In genomic region chr22:50604623-50605348, GRCh38 we compare ENCODE assay signal across 20 cellular contexts. TPM values are rescaled to one million over a fixed set of nuclear protein-coding genes. Genes with fewer than 3 reads are reported as not detected.
A peak's percentile ranks its signal among the peaks of the same experiment; 100 is the strongest.
DNase-seq lines count a peak whose midpoint lies in the region; ATAC-seq and TF ChIP-seq lines count a peak whose summit lies in the region.
"Had no signal": no experiment of that assay in that cellular context is flagged by ENCODE, and none has a peak within 500 bp of the region (broad histone marks: within the 10 kb centered on the region; RNA-seq: fewer than 3 reads in every experiment).

No MANE protein-coding gene starts in this region.

- H3K4me3 ChIP-seq in right atrium auricular region = no peak overlapping the region
- no peak overlapping the region for H3K4me3 ChIP-seq in spleen

- H3K36me3 ChIP-seq in right atrium auricular region (no peaks in the 10 kb centered on the region), spleen (no peaks in the 10 kb centered on the region)

- no peak overlapping the region for H3K4me3 Mint-ChIP-seq in nephron progenitor cell
- no peak overlapping the region for H3K4me3 Mint-ChIP-seq in activated T-cell treated with anti-CD3 and anti-CD28 coated beads, Interleukin-2, amount 50 U/mL, for 4 hours
- H3K4me3 Mint-ChIP-seq: H9, IgD-negative memory B cell had no signal

- H3K27ac Mint-ChIP-seq in nephron progenitor cell = no peak overlapping the region
- H3K27ac Mint-ChIP-seq: H9, IgD-negative memory B cell had no signal

- TF ChIP-seq CTCF in right atrium auricular region (IDR thresholded peaks at IDR 0.05) = no peak
- no peak for TF ChIP-seq CTCF in GM20000 (IDR thresholded peaks at IDR 0.05; ENCODE audit: extremely low read depth, missing control alignments)
- TF ChIP-seq CTCF in spleen (IDR thresholded peaks at IDR 0.05 in 8 of 11, conservative IDR thresholded peaks at IDR 0.05 in 3 of 11) = no peak
- TF ChIP-seq CTCF in nephron progenitor cell (IDR thresholded peaks at IDR 0.05) = no peak

- peaks cover 37% of the 10 kb centered on the region for H3K4me1 Mint-ChIP-seq in nephron progenitor cell
- peaks cover 8% of the 10 kb centered on the region for H3K4me1 Mint-ChIP-seq in activated T-cell treated with anti-CD3 and anti-CD28 coated beads, Interleukin-2, amount 50 U/mL, for 4 hours (ENCODE audit: low read depth)

- ATAC-seq in left ventricle myocardium superior = no peak
- no peak for ATAC-seq in HG03342 (IDR thresholded peaks at IDR 0.05; ENCODE audit: unreplicated experiment)
- no peak for ATAC-seq in activated T-cell treated with anti-CD3 and anti-CD28 coated beads, Interleukin-2, amount 50 U/mL, for 4 hours
- ATAC-seq: Panc1 had no signal

- intact Hi-C loops in left ventricle myocardium superior (cut with micrococcal nuclease) (no loop called here), spleen (cut with DNase I; ENCODE audit: low total_unique reads) (no loop called here)

- H3K27me3 ChIP-seq in right atrium auricular region (peaks cover 4 to 8% of the 10 kb centered on the region in 2 donors), spleen (replicated peaks in 1 of 7) (peaks cover 4 to 89% (median 46%) of the 10 kb centered on the region in 7 donors)
- H3K27me3 ChIP-seq: BE2C had no signal

- H3K9me3 ChIP-seq in right atrium auricular region (no peaks in the 10 kb centered on the region), spleen (no peaks in the 10 kb centered on the region)
- H3K9me3 ChIP-seq: BE2C had no signal

- WGBS in spleen, 5 donors = 65 to 81% (median 69%) methylated on average over 37 to 57 of the region's 57 CpGs

- no peak overlapping the region for H3K27ac ChIP-seq in right atrium auricular region
- no peak overlapping the region for H3K27ac ChIP-seq in spleen

- no peaks in the 10 kb centered on the region for H3K36me3 Mint-ChIP-seq in nephron progenitor cell (ENCODE audit: low read depth)
- no peaks in the 10 kb centered on the region for H3K36me3 Mint-ChIP-seq in activated T-cell treated with anti-CD3 and anti-CD28 coated beads, Interleukin-2, amount 50 U/mL, for 4 hours (ENCODE audit: insufficient read depth)
- H3K36me3 Mint-ChIP-seq: IgD-negative memory B cell had no signal

- H3K4me1 ChIP-seq in right atrium auricular region (peaks cover 0 to 17% of the 10 kb centered on the region in 2 donors), spleen (peaks cover 0 to 29% (median 15%) of the 10 kb centered on the region in 6 donors)

- no peaks in the 10 kb centered on the region for H3K9me3 Mint-ChIP-seq in nephron progenitor cell
- no peaks in the 10 kb centered on the region for H3K9me3 Mint-ChIP-seq in activated T-cell treated with anti-CD3 and anti-CD28 coated beads, Interleukin-2, amount 50 U/mL, for 4 hours
- H3K9me3 Mint-ChIP-seq: H9, IgD-negative memory B cell had no signal

- peaks cover 23% of the 10 kb centered on the region for H3K27me3 Mint-ChIP-seq in nephron progenitor cell (ENCODE audit: low read depth, poor library complexity)
- peaks cover 51% of the 10 kb centered on the region for H3K27me3 Mint-ChIP-seq in activated T-cell treated with anti-CD3 and anti-CD28 coated beads, Interleukin-2, amount 50 U/mL, for 4 hours (ENCODE audit: low read depth)

- TF ChIP-seq POLR2A in spleen (IDR thresholded peaks at IDR 0.05) = no peak

- DNase-seq in left ventricle myocardium superior (peak; percentile 18), right atrium auricular region (ENCODE audit: low spot score) (no peak), GM20000 (ENCODE audit: low spot score) (peak; percentile 51), islet precursor cell (peak; percentile 48), spleen (peak; percentile 65), nephron progenitor cell (no peak)
- DNase-seq in activated T-cell treated with anti-CD3 and anti-CD28 coated beads, Interleukin-2, amount 50 U/mL, for 4 hours = no peak
- DNase-seq: BE2C, Karpas-422, MV-4-11, NCI-H1105 treated with DMSO at 0.1 percent for 48 hours, NCI-H2029 treated with DMSO at 0.1 percent for 48 hours, NCI-H226, NCI-H510A treated with DMSO at 0.1 percent for 48 hours, NCI-H774 had no signal

RNA-seq across cellular contexts. Expression of gene MAPK8IP2, which starts 4.2 kb away (rescaled TPM):
- total RNA-seq in left ventricle myocardium superior (0.57 TPM), right atrium auricular region (under 1 TPM; 0.26 to 0.71 TPM), spleen (1 to 10 TPM in 3 of 7 donors, under 1 TPM in 4; 0.64 to 2.7 (median 0.79) TPM)
- polyA plus RNA-seq in spleen = under 1 TPM; 0.22 to 0.99 (median 0.29) TPM
- total RNA-seq in activated T-cell treated with anti-CD3 and anti-CD28 coated beads, Interleukin-2, amount 50 U/mL, for 4 hours = under 1 TPM; 0.05 to 0.38 (median 0.16) TPM
- polyA plus RNA-seq: IgD-negative memory B cell had no signal

RNA-seq across cellular contexts. Expression of gene CHKB, which starts 22.1 kb away (rescaled TPM):
- total RNA-seq in left ventricle myocardium superior (42.7 TPM), right atrium auricular region (10 to 100 TPM; 25.1 to 29.5 TPM), spleen (100 to 1,000 TPM in 5 of 7 donors, 10 to 100 TPM in 2; 94.4 to 142 (median 111) TPM)
- polyA plus RNA-seq in spleen = 100 to 1,000 TPM; 161 to 502 (median 339) TPM
- total RNA-seq in activated T-cell treated with anti-CD3 and anti-CD28 coated beads, Interleukin-2, amount 50 U/mL, for 4 hours = 10 to 100 TPM; 56.1 to 63.2 (median 60.7) TPM

RNA-seq across cellular contexts. Expression of gene ARSA, which starts 23.2 kb away (rescaled TPM):
- total RNA-seq in left ventricle myocardium superior (22.2 TPM), right atrium auricular region (10 to 100 TPM; 30.7 to 38.9 TPM), spleen (10 to 100 TPM; 51.0 to 80.2 (median 58.7) TPM)
- 100 to 1,000 TPM in 1 of 3 donors, 10 to 100 TPM in 2; 26.0 to 108 (median 86.7) TPM for polyA plus RNA-seq in spleen
- 10 to 100 TPM; 10.5 to 13.1 (median 11.0) TPM for total RNA-seq in activated T-cell treated with anti-CD3 and anti-CD28 coated beads, Interleukin-2, amount 50 U/mL, for 4 hours

RNA-seq across cellular contexts. Expression of gene CPT1B, which starts 26.6 kb away (rescaled TPM):
- total RNA-seq in left ventricle myocardium superior = 458 TPM
- 100 to 1,000 TPM; 184 to 281 TPM for total RNA-seq in right atrium auricular region
- 10 to 100 TPM; 25.0 to 46.4 (median 31.5) TPM for total RNA-seq in spleen
- polyA plus RNA-seq in spleen = 10 to 100 TPM; 23.6 to 55.3 (median 37.0) TPM
- total RNA-seq in activated T-cell treated with anti-CD3 and anti-CD28 coated beads, Interleukin-2, amount 50 U/mL, for 4 hours = 10 to 100 TPM; 30.0 to 38.3 (median 32.7) TPM

RNA-seq across cellular contexts. Expression of gene SYCE3, which starts 42.1 kb away (rescaled TPM):
- total RNA-seq in left ventricle myocardium superior (not detected), right atrium auricular region (not detected), spleen (1 to 10 TPM in 1 of 7 donors, not detected in 6; 3.0 TPM)
- polyA plus RNA-seq in spleen = under 1 TPM in 1 of 3 donors, not detected in 2; 0.50 TPM
- not detected for total RNA-seq in activated T-cell treated with anti-CD3 and anti-CD28 coated beads, Interleukin-2, amount 50 U/mL, for 4 hours
- total RNA-seq: M059J had no signal
- polyA plus RNA-seq: IgD-negative memory B cell had no signal

Comparison
In these comparisons a context has a peak if more than half of its experiments do, and no peak if none do; other contexts are left out.
1. DNase-seq: peak in left ventricle myocardium superior (single experiment), GM20000 (single experiment), islet precursor cell (single experiment) and spleen (single experiment); none in right atrium auricular region (single experiment), nephron progenitor cell (single experiment) and activated T-cell treated with anti-CD3 and anti-CD28 coated beads, Interleukin-2, amount 50 U/mL, for 4 hours (single experiment).